2 cellular contexts compared by ENCODE assay signal in genomic region chr16:85428899-85429775, GRCh38.
TF ChIP-seq lines count a peak whose summit lies in the region.

No MANE protein-coding gene starts in this region.

TF ChIP-seq in K562, 482 proteins besides CTCF, POLR2A, EP300 and RAD21 (continued from another document):
- TF ChIP-seq ATF2 (CRISPR knock-in tag; IDR thresholded peaks at IDR 0.05) = peak; percentile 23; the same call in 1 of the 2 replicates
- TF ChIP-seq ZNF318 (IDR thresholded peaks at IDR 0.05; ENCODE audit: borderline replicate concordance in 1 of 2, low read depth in 1 of 2) = no peak
- no peak for TF ChIP-seq ELK1 (CRISPR knock-in tag; IDR thresholded peaks at IDR 0.05)
- TF ChIP-seq HES1 (IDR thresholded peaks at IDR 0.05; ENCODE audit: low read depth) = no peak
- no peak for TF ChIP-seq GABPB1 (CRISPR knock-in tag; IDR thresholded peaks at IDR 0.05)
- TF ChIP-seq SMARCA5 (IDR thresholded peaks at IDR 0.05) = 0 out of 2 replicates have a peak, but pooled peaks have one; percentile 26
- TF ChIP-seq NFIC (IDR thresholded peaks at IDR 0.05) = peak; percentile 70

TF ChIP-seq in HepG2, 621 proteins besides CTCF, POLR2A, EP300 and RAD21:
- TF ChIP-seq ZHX2 (IDR thresholded peaks at IDR 0.05; ENCODE audit: low read depth) (no peak), ZHX2 (CRISPR knock-in tag; IDR thresholded peaks at IDR 0.05; ENCODE audit: borderline replicate concordance) (no peak), MNT (IDR thresholded peaks at IDR 0.05) (peak; percentile 63)
